Comparison of ENCODE assay signal across 12 cellular contexts in the genomic region with DNA sequence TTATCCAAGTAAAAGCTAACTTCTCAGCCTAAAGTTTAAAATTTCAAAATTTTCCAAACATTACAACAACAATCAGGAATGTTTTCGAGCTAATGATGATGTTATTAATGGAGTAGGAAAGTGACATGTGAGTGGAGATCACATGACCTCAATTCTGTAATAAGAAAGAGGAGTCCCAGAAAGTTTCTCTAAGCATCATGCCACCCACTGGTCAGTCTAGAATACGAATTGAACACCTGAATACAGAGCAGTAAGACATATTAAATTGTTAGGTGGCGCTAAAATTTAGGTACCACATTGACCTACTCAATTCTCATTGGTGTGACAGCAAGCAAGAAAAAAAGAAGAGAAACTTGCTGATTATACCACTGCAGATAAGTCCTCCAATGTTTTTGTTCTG.
DNase-seq lines count a peak whose midpoint lies in the region; ATAC-seq and TF ChIP-seq lines count a peak whose summit lies in the region.
"Had no signal": no experiment of that assay in that cellular context is flagged by ENCODE, and none has a peak within 500 bp of the region (broad histone marks: within the 10 kb centered on the region; RNA-seq: fewer than 3 reads in every experiment).

No MANE protein-coding gene starts in this region.

- no peaks in the 10 kb centered on the region for H3K9me3 ChIP-seq in Loucy (ENCODE audit: insufficient read depth, low read depth, low read length)
- no peaks in the 10 kb centered on the region for H3K9me3 ChIP-seq in PC-3 (ENCODE audit: low read length)

- peak; percentile 40; the same call in 1 of the 2 replicates for ATAC-seq in PC-3
- no peak for ATAC-seq in GM21529 (IDR thresholded peaks at IDR 0.05; ENCODE audit: unreplicated experiment)

- no peaks in the 10 kb centered on the region for H3K36me3 Mint-ChIP-seq in activated naive CD4-positive, alpha-beta T cell treated with anti-CD3 and anti-CD28 coated beads for 36 hours (ENCODE audit: low read depth)
- H3K36me3 Mint-ChIP-seq: CD4-positive, CD25-positive, alpha-beta regulatory T cell had no signal

- no peaks in the 10 kb centered on the region for H4K20me1 ChIP-seq in Loucy (ENCODE audit: insufficient read depth, low read length, poor library complexity, severe bottlenecking)
- no peaks in the 10 kb centered on the region for H4K20me1 ChIP-seq in PC-3 (ENCODE audit: low read length)

- peaks cover 13% of the 10 kb centered on the region for H3K27me3 Mint-ChIP-seq in activated naive CD4-positive, alpha-beta T cell treated with anti-CD3 and anti-CD28 coated beads for 36 hours (ENCODE audit: low read depth)

- no peak overlapping the region for H3K4me3 ChIP-seq in Loucy (ENCODE audit: low read length, poor library complexity, severe bottlenecking)
- no peak overlapping the region for H3K4me3 ChIP-seq in PC-3 (ENCODE audit: low read length)

- H2AFZ ChIP-seq in Loucy (ENCODE audit: low read length): no peak overlapping the region
- no peak overlapping the region for H2AFZ ChIP-seq in PC-3 (ENCODE audit: low read length)

- H3K36me3 ChIP-seq in Loucy (ENCODE audit: insufficient read depth, low read length) (no peaks in the 10 kb centered on the region), PC-3 (ENCODE audit: low read depth, low read length) (no peaks in the 10 kb centered on the region)

- intact Hi-C loops in PC-3 (cut with micrococcal nuclease): no loop called here
- intact Hi-C loops in activated naive CD4-positive, alpha-beta T cell treated with anti-CD3 and anti-CD28 coated beads for 36 hours (cut with micrococcal nuclease): no loop called here

- H3K9me3 Mint-ChIP-seq in activated naive CD4-positive, alpha-beta T cell treated with anti-CD3 and anti-CD28 coated beads for 36 hours: no peaks in the 10 kb centered on the region

- H3K4me2 ChIP-seq in Loucy (ENCODE audit: low read depth, low read length, poor library complexity, severe bottlenecking): no peak overlapping the region
- no peak overlapping the region for H3K4me2 ChIP-seq in PC-3 (ENCODE audit: low read length)

- no peak overlapping the region for H3K4me3 Mint-ChIP-seq in activated naive CD4-positive, alpha-beta T cell treated with anti-CD3 and anti-CD28 coated beads for 36 hours
- H3K4me3 Mint-ChIP-seq: CD4-positive, CD25-positive, alpha-beta regulatory T cell had no signal

- H3K27me3 ChIP-seq in Loucy (ENCODE audit: insufficient read depth, low read length, poor library complexity, severe bottlenecking) (no peaks in the 10 kb centered on the region), PC-3 (ENCODE audit: low read length) (no peaks in the 10 kb centered on the region)

- POLR2A ChIA-PET in PC-3 (lab: Charles Lee; ENCODE audit: unreplicated experiment): no interaction called here

- H3F3A ChIP-seq in Loucy (ENCODE audit: low read depth) (no peaks in the 10 kb centered on the region), PC-3 (ENCODE audit: low read length, unreplicated experiment) (no peaks in the 10 kb centered on the region)

- H3K9me2 ChIP-seq in Loucy (replicated peaks; ENCODE audit: low read depth, low read length) (no peaks in the 10 kb centered on the region), PC-3 (replicated peaks; ENCODE audit: low read length) (no peaks in the 10 kb centered on the region)

- DNase-seq in HT1080 (ENCODE audit: low read depth): peak; percentile 4
- peak; percentile 17 for DNase-seq in PC-3
- DNase-seq in activated T-cell treated with anti-CD3 and anti-CD28 coated beads, Interleukin-2, amount 50 U/mL, for 48 hours: no peak
- DNase-seq in NCI-H128 (lab: John Stamatoyannopoulos, UW; ENCODE audit: unreplicated experiment): no peak
- no peak for DNase-seq in activated naive CD4-positive, alpha-beta T cell treated with anti-CD3 and anti-CD28 coated beads for 36 hours
- DNase-seq: CD4-positive, CD25-positive, alpha-beta regulatory T cell; DMS 273 treated with DMSO at 0.1 percent for 48 hours; HCEC 1CT; IMR-90 had no signal

- H3K79me2 ChIP-seq in Loucy (ENCODE audit: insufficient read depth, low read length): no peaks in the 10 kb centered on the region
- H3K79me2 ChIP-seq in PC-3 (ENCODE audit: low read length): no peaks in the 10 kb centered on the region

- no peaks in the 10 kb centered on the region for H3K4me1 Mint-ChIP-seq in activated naive CD4-positive, alpha-beta T cell treated with anti-CD3 and anti-CD28 coated beads for 36 hours (ENCODE audit: low read depth)

- H3K4me1 ChIP-seq in Loucy (ENCODE audit: insufficient read depth, low read length, poor library complexity, severe bottlenecking) (no peaks in the 10 kb centered on the region), PC-3 (ENCODE audit: insufficient read depth, low read length) (peaks cover 10% of the 10 kb centered on the region; the same call in 1 of the 2 replicates)

- peak; percentile 31; the same call in 1 of the 2 replicates for TF ChIP-seq CTCF in Loucy (conservative IDR thresholded peaks at IDR 0.05; ENCODE audit: low read length)
- peak; percentile 42; the same call in 1 of the 2 replicates for TF ChIP-seq CTCF in PC-3 (conservative IDR thresholded peaks at IDR 0.05; ENCODE audit: low read depth, low read length)

- BruUV-seq in PC-3 (replicated peaks; lab: Mats Ljungman, UMichigan): no TSS peak

- no peak overlapping the region for H3K27ac Mint-ChIP-seq in activated naive CD4-positive, alpha-beta T cell treated with anti-CD3 and anti-CD28 coated beads for 36 hours
- H3K27ac Mint-ChIP-seq: CD4-positive, CD25-positive, alpha-beta regulatory T cell had no signal

- H3K9ac ChIP-seq in Loucy (ENCODE audit: low read depth, low read length, poor library complexity, severe bottlenecking) (no peak overlapping the region), PC-3 (ENCODE audit: low read length) (no peak overlapping the region)

- H3K27ac ChIP-seq in PC-3 (ENCODE audit: low read length): no peak overlapping the region
- H3K27ac ChIP-seq: HL-60 had no signal

- CTCF ChIA-PET in PC-3 (lab: Charles Lee): interaction anchor here (0.7 kb wide), 1 partner anchor 476 kb away, joined by 4 read pairs; no protein-coding TSS in a partner anchor
- CTCF ChIA-PET in activated naive CD4-positive, alpha-beta T cell treated with anti-CD3 and anti-CD28 coated beads for 36 hours (lab: Charles Lee): no interaction called here

Comparison
In these comparisons a context has a peak if more than half of its experiments do, and no peak if none do; other contexts are left out.
1. DNase-seq: peak in HT1080 (single experiment) and PC-3 (single experiment); none in activated T-cell treated with anti-CD3 and anti-CD28 coated beads, Interleukin-2, amount 50 U/mL, for 48 hours (0 of 2), NCI-H128 (single experiment) and activated naive CD4-positive, alpha-beta T cell treated with anti-CD3 and anti-CD28 coated beads for 36 hours (single experiment).